Comparison of ENCODE assay signal across 1 cellular context in genomic region chr4:153421980-153422379, GRCh38.
TF ChIP-seq lines count a peak whose summit lies in the region.

No MANE protein-coding gene starts in this region.

TF ChIP-seq in GM12878, 131 proteins besides CTCF, POLR2A, EP300 and RAD21 (continued from another document):
- TF ChIP-seq RELB (IDR thresholded peaks at IDR 0.05; ENCODE audit: low read depth) = no peak
- TF ChIP-seq JUND (IDR thresholded peaks at IDR 0.05; ENCODE audit: low read depth, low read length) = peak; percentile 71; the same call in 1 of the 2 replicates
- peak; percentile 53; the same call in 1 of the 2 replicates for TF ChIP-seq EED (IDR thresholded peaks at IDR 0.05; ENCODE audit: low read depth)
